Comparison of ENCODE assay signal across 13 cellular contexts in the genomic region with DNA sequence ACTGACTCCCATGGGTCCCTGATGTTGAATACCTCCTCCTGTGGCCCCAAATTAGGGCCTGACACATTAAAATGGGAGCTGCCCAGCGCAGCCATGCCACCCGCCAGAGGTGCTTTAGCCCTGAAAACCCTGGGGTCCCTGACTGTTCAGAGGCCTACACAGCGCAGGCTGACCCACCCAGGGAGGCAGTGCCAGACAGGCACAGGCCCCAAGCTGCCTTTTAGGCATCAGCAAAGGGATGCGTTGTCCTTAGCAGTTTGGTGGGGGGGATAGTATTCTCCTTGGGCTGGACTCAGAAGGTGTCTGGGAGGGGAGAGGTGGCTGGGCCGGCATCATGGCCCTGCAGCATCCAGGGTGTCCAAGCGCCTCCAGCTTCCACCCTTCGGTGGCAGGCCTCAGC. TPM values are rescaled to one million over a fixed set of nuclear protein-coding genes. Genes with fewer than 3 reads are reported as not detected.
DNase-seq lines count a peak whose midpoint lies in the region; ATAC-seq, FAIRE-seq and TF ChIP-seq lines count a peak whose summit lies in the region.
"Had no signal": no experiment of that assay in that cellular context is flagged by ENCODE, and none has a peak within 500 bp of the region (broad histone marks: within the 10 kb centered on the region; RNA-seq: fewer than 3 reads in every experiment).

No MANE protein-coding gene starts in this region.

- H3K4me3 ChIP-seq in iPS-18c (ENCODE audit: insufficient read depth, low read depth, low read length) (peak overlapping the region; percentile 71; the same call in 1 of the 2 replicates), pancreas (peak overlapping the region in 1 of 4 donors; percentile 63), left ventricle myocardium inferior (no peak overlapping the region)
- H3K4me3 ChIP-seq: GM23248, MG63 had no signal

- no peaks in the 10 kb centered on the region for H3K9me3 ChIP-seq in iPS-18c (ENCODE audit: control insufficient read depth, insufficient read depth, low read length)
- H3K9me3 ChIP-seq in pancreas = no peaks in the 10 kb centered on the region
- H3K9me3 ChIP-seq in left ventricle myocardium inferior (replicated peaks) = no peaks in the 10 kb centered on the region
- H3K9me3 ChIP-seq: MG63 had no signal

- intact Hi-C loops in activated CD4-positive, alpha-beta T cell treated with anti-CD3 and anti-CD28 coated beads for 36 hours (cut with DNase I, micrococcal nuclease) = no loop called here
- intact Hi-C loops in pancreas (cut with DNase I) (no loop called here), left ventricle myocardium inferior (cut with micrococcal nuclease) (no loop called here)

- H3K36me3 ChIP-seq in pancreas = no peaks in the 10 kb centered on the region
- H3K36me3 ChIP-seq in left ventricle myocardium inferior = peaks cover 24% of the 10 kb centered on the region

- CTCF ChIA-PET in activated CD4-positive, alpha-beta T cell treated with anti-CD3 and anti-CD28 coated beads for 36 hours (lab: Charles Lee) = interaction anchor here (0.7 to 2.5 kb wide), 5 partner anchors 10 to 239 kb away, joined by 3 to 17 read pairs (median 5); partner anchors contain the start of gene TOP2A

- DNase-seq in activated CD4-positive, alpha-beta T cell treated with anti-CD3 and anti-CD28 coated beads for 36 hours = no peak
- DNase-seq in activated CD4-positive, alpha-beta T cell treated with anti-CD3 and anti-CD28 coated beads, Interleukin-2, amount 50 U/mL, for 4 hours = no peak
- DNase-seq in pancreas (no peak), left ventricle myocardium inferior (no peak)
- DNase-seq: GM23248, MG63, NCI-H446 treated with DMSO at 0.1 percent for 48 hours had no signal

- H3K27ac Mint-ChIP-seq in activated CD4-positive, alpha-beta T cell treated with anti-CD3 and anti-CD28 coated beads for 36 hours = no peak overlapping the region
- no peak overlapping the region for H3K27ac Mint-ChIP-seq in activated T-helper 17 cell treated with anti-CD3 and anti-CD28 coated beads, Interleukin-2, amount 50 U/mL, for 72 hours
- no peak overlapping the region for H3K27ac Mint-ChIP-seq in stimulated activated memory B cell treated with anti-CD40 and anti-IgM and Interleukin-4, amounts not matched to agents 10 μg/mL and 1 μg/mL and 100 μg/mL, for 72 hours
- H3K27ac Mint-ChIP-seq: dendritic cell treated with granulocyte-macrophage colony-stimulating factor and Interleukin-4, amounts not matched to agents 40 ng/mL and 50 ng/mL, for 4 days had no signal

- FAIRE-seq in pancreas (lab: Jason Lieb, UNC) = no peak
- FAIRE-seq: A204.1 had no signal

- POLR2A ChIA-PET in activated CD4-positive, alpha-beta T cell treated with anti-CD3 and anti-CD28 coated beads for 36 hours (lab: Charles Lee) = no interaction called here

- H3K4me1 ChIP-seq in pancreas (peaks cover 0 to 11% (median 0%) of the 10 kb centered on the region in 3 donors), left ventricle myocardium inferior (peaks cover 36% of the 10 kb centered on the region)

- peaks cover 8% of the 10 kb centered on the region for H3K4me1 Mint-ChIP-seq in activated CD4-positive, alpha-beta T cell treated with anti-CD3 and anti-CD28 coated beads for 36 hours
- peaks cover 8% of the 10 kb centered on the region for H3K4me1 Mint-ChIP-seq in activated T-helper 17 cell treated with anti-CD3 and anti-CD28 coated beads, Interleukin-2, amount 50 U/mL, for 72 hours
- peaks cover 28% of the 10 kb centered on the region for H3K4me1 Mint-ChIP-seq in stimulated activated memory B cell treated with anti-CD40 and anti-IgM and Interleukin-4, amounts not matched to agents 10 μg/mL and 1 μg/mL and 100 μg/mL, for 72 hours

- 93 to 98% methylated on average over 7 of the region's 7 CpGs for WGBS in pancreas, 2 donors

- no peak for ATAC-seq in activated CD4-positive, alpha-beta T cell treated with anti-CD3 and anti-CD28 coated beads for 36 hours
- ATAC-seq in activated T-helper 17 cell treated with anti-CD3 and anti-CD28 coated beads, Interleukin-2, amount 50 U/mL, for 72 hours (replicated peaks) = no peak
- ATAC-seq in stimulated activated memory B cell treated with anti-CD40 and anti-IgM and Interleukin-4, amounts not matched to agents 10 μg/mL and 1 μg/mL and 100 μg/mL, for 72 hours = no peak
- ATAC-seq in HG03039 (IDR thresholded peaks at IDR 0.05; ENCODE audit: unreplicated experiment) (no peak), pancreas (no peak)

- TF ChIP-seq CTCF in pancreas (IDR thresholded peaks at IDR 0.05) = no peak
- TF ChIP-seq CTCF in left ventricle myocardium inferior (IDR thresholded peaks at IDR 0.05; ENCODE audit: borderline replicate concordance) = no peak

- no peaks in the 10 kb centered on the region for H3K9me3 Mint-ChIP-seq in activated CD4-positive, alpha-beta T cell treated with anti-CD3 and anti-CD28 coated beads for 36 hours (ENCODE audit: low read depth)
- H3K9me3 Mint-ChIP-seq in activated T-helper 17 cell treated with anti-CD3 and anti-CD28 coated beads, Interleukin-2, amount 50 U/mL, for 72 hours = no peaks in the 10 kb centered on the region
- no peaks in the 10 kb centered on the region for H3K9me3 Mint-ChIP-seq in stimulated activated memory B cell treated with anti-CD40 and anti-IgM and Interleukin-4, amounts not matched to agents 10 μg/mL and 1 μg/mL and 100 μg/mL, for 72 hours
- H3K9me3 Mint-ChIP-seq: dendritic cell treated with granulocyte-macrophage colony-stimulating factor and Interleukin-4, amounts not matched to agents 40 ng/mL and 50 ng/mL, for 4 days had no signal

- H3K27ac ChIP-seq in pancreas (no peak overlapping the region), left ventricle myocardium inferior (replicated peaks) (no peak overlapping the region)

- peaks cover 7% of the 10 kb centered on the region for H3K36me3 Mint-ChIP-seq in activated CD4-positive, alpha-beta T cell treated with anti-CD3 and anti-CD28 coated beads for 36 hours (ENCODE audit: low read depth)
- H3K36me3 Mint-ChIP-seq in activated T-helper 17 cell treated with anti-CD3 and anti-CD28 coated beads, Interleukin-2, amount 50 U/mL, for 72 hours (ENCODE audit: low read depth) = peaks cover 30% of the 10 kb centered on the region
- H3K36me3 Mint-ChIP-seq in stimulated activated memory B cell treated with anti-CD40 and anti-IgM and Interleukin-4, amounts not matched to agents 10 μg/mL and 1 μg/mL and 100 μg/mL, for 72 hours = peaks cover 22% of the 10 kb centered on the region

- no peaks in the 10 kb centered on the region for H3K27me3 Mint-ChIP-seq in activated CD4-positive, alpha-beta T cell treated with anti-CD3 and anti-CD28 coated beads for 36 hours
- no peaks in the 10 kb centered on the region for H3K27me3 Mint-ChIP-seq in activated T-helper 17 cell treated with anti-CD3 and anti-CD28 coated beads, Interleukin-2, amount 50 U/mL, for 72 hours
- no peaks in the 10 kb centered on the region for H3K27me3 Mint-ChIP-seq in stimulated activated memory B cell treated with anti-CD40 and anti-IgM and Interleukin-4, amounts not matched to agents 10 μg/mL and 1 μg/mL and 100 μg/mL, for 72 hours

- H3K27me3 ChIP-seq in pancreas (no peaks in the 10 kb centered on the region), left ventricle myocardium inferior (ENCODE audit: low read depth) (no peaks in the 10 kb centered on the region)
- H3K27me3 ChIP-seq: MG63 had no signal

- H3K4me3 Mint-ChIP-seq in activated CD4-positive, alpha-beta T cell treated with anti-CD3 and anti-CD28 coated beads for 36 hours = peak overlapping the region; percentile 32
- H3K4me3 Mint-ChIP-seq in activated T-helper 17 cell treated with anti-CD3 and anti-CD28 coated beads, Interleukin-2, amount 50 U/mL, for 72 hours = peak overlapping the region; percentile 25
- peak overlapping the region; percentile 53 for H3K4me3 Mint-ChIP-seq in stimulated activated memory B cell treated with anti-CD40 and anti-IgM and Interleukin-4, amounts not matched to agents 10 μg/mL and 1 μg/mL and 100 μg/mL, for 72 hours

RNA-seq across cellular contexts. Expression of gene RAPGEFL1, which starts 1.4 kb away (rescaled TPM):
- 1 to 10 TPM; 5.1 to 6.2 TPM for total RNA-seq in activated CD4-positive, alpha-beta T cell treated with anti-CD3 and anti-CD28 coated beads for 36 hours
- 1 to 10 TPM; 9.4 to 9.9 TPM for total RNA-seq in activated T-helper 17 cell treated with anti-CD3 and anti-CD28 coated beads, Interleukin-2, amount 50 U/mL, for 72 hours
- total RNA-seq in pancreas (1 to 10 TPM; 2.6 to 4.9 (median 4.2) TPM), left ventricle myocardium inferior (3.7 TPM)
- polyA plus RNA-seq in pancreas = 10 to 100 TPM in 1 of 2 donors, 1 to 10 TPM in 1; 8.0 to 10.6 TPM

RNA-seq across cellular contexts. Expression of gene CASC3, which starts 38.3 kb away (rescaled TPM):
- total RNA-seq in activated CD4-positive, alpha-beta T cell treated with anti-CD3 and anti-CD28 coated beads for 36 hours = 100 to 1,000 TPM in 1 of 2 experiments, 10 to 100 TPM in 1; 88.3 to 104 TPM
- 100 to 1,000 TPM; 110 to 244 TPM for total RNA-seq in activated T-helper 17 cell treated with anti-CD3 and anti-CD28 coated beads, Interleukin-2, amount 50 U/mL, for 72 hours
- total RNA-seq in pancreas (10 to 100 TPM; 31.3 to 46.2 (median 40.8) TPM), left ventricle myocardium inferior (44.0 TPM)
- 10 to 100 TPM; 35.2 to 42.3 TPM for polyA plus RNA-seq in pancreas

RNA-seq across cellular contexts. Expression of gene WIPF2, which starts 40.4 kb away (rescaled TPM):
- 10 to 100 TPM; 18.4 to 23.6 TPM for total RNA-seq in activated CD4-positive, alpha-beta T cell treated with anti-CD3 and anti-CD28 coated beads for 36 hours
- total RNA-seq in activated T-helper 17 cell treated with anti-CD3 and anti-CD28 coated beads, Interleukin-2, amount 50 U/mL, for 72 hours = 10 to 100 TPM; 25.1 to 38.0 TPM
- total RNA-seq in pancreas (10 to 100 TPM; 11.8 to 21.7 (median 14.6) TPM), left ventricle myocardium inferior (12.5 TPM)
- polyA plus RNA-seq in pancreas = 1 to 10 TPM; 6.3 to 9.5 TPM

RNA-seq across cellular contexts. Expression of gene MSL1, which starts 56.9 kb away (rescaled TPM):
- total RNA-seq in activated CD4-positive, alpha-beta T cell treated with anti-CD3 and anti-CD28 coated beads for 36 hours = 10 to 100 TPM; 81.7 to 89.6 TPM
- 100 to 1,000 TPM in 1 of 2 donors, 10 to 100 TPM in 1; 80.5 to 114 TPM for total RNA-seq in activated T-helper 17 cell treated with anti-CD3 and anti-CD28 coated beads, Interleukin-2, amount 50 U/mL, for 72 hours
- 10 to 100 TPM; 21.0 to 44.6 (median 29.2) TPM for total RNA-seq in pancreas
- 100 to 1,000 TPM in 1 of 2 donors, 10 to 100 TPM in 1; 71.0 to 105 TPM for polyA plus RNA-seq in pancreas
- 39.8 TPM for total RNA-seq in left ventricle myocardium inferior
